15 cellular contexts compared by ENCODE assay signal in genomic region chr12:95533985-95534384, GRCh38.
"Had no signal": no experiment of that assay in that cellular context is flagged by ENCODE, and none has a peak within 500 bp of the region (broad histone marks: within the 10 kb centered on the region; RNA-seq: fewer than 3 reads in every experiment).

No MANE protein-coding gene starts in this region.

- H3K27ac ChIP-seq: brain microvascular endothelial cell, thyroid gland, uterus had no signal

- H3K4me3 ChIP-seq: thyroid gland, uterus had no signal

- H3K4me3 Mint-ChIP-seq: activated B cell treated with CpG ODN at 0.5 μM for 24 hours; activated CD8-positive, alpha-beta T cell treated with anti-CD3 and anti-CD28 coated beads for 36 hours; activated naive CD8-positive, alpha-beta T cell treated with anti-CD3 and anti-CD28 coated beads for 36 hours; central memory CD8-positive, alpha-beta T cell; nephron progenitor cell; stimulated activated effector memory CD8-positive, alpha-beta T cell treated with anti-CD3 and anti-CD28 coated beads, Interleukin-12 subunit alpha, Interleukin-12 subunit beta, amount 100 ng/mL, for 72 hours had no signal

- H3K9me3 Mint-ChIP-seq: activated B cell treated with CpG ODN at 0.5 μM for 24 hours; activated CD8-positive, alpha-beta T cell treated with anti-CD3 and anti-CD28 coated beads for 36 hours; activated naive CD8-positive, alpha-beta T cell treated with anti-CD3 and anti-CD28 coated beads for 36 hours; central memory CD8-positive, alpha-beta T cell; nephron progenitor cell; stimulated activated effector memory CD8-positive, alpha-beta T cell treated with anti-CD3 and anti-CD28 coated beads, Interleukin-12 subunit alpha, Interleukin-12 subunit beta, amount 100 ng/mL, for 72 hours had no signal

- H3K36me3 Mint-ChIP-seq: stimulated activated effector memory CD8-positive, alpha-beta T cell treated with anti-CD3 and anti-CD28 coated beads, Interleukin-12 subunit alpha, Interleukin-12 subunit beta, amount 100 ng/mL, for 72 hours had no signal

- H3K27me3 ChIP-seq: brain microvascular endothelial cell, thyroid gland, uterus had no signal

- H3K27ac Mint-ChIP-seq: activated B cell treated with CpG ODN at 0.5 μM for 24 hours; activated CD8-positive, alpha-beta T cell treated with anti-CD3 and anti-CD28 coated beads for 36 hours; activated naive CD8-positive, alpha-beta T cell treated with anti-CD3 and anti-CD28 coated beads for 36 hours; nephron progenitor cell; stimulated activated effector memory CD8-positive, alpha-beta T cell treated with anti-CD3 and anti-CD28 coated beads, Interleukin-12 subunit alpha, Interleukin-12 subunit beta, amount 100 ng/mL, for 72 hours had no signal

- H3K27me3 Mint-ChIP-seq: activated B cell treated with CpG ODN at 0.5 μM for 24 hours; activated CD8-positive, alpha-beta T cell treated with anti-CD3 and anti-CD28 coated beads for 36 hours; activated naive CD8-positive, alpha-beta T cell treated with anti-CD3 and anti-CD28 coated beads for 36 hours had no signal

- DNase-seq: activated B cell treated with CpG ODN at 0.5 μM for 24 hours; activated CD4-positive, alpha-beta T cell treated with anti-CD3 and anti-CD28 coated beads for 48 hours; activated CD8-positive, alpha-beta T cell treated with anti-CD3 and anti-CD28 coated beads for 36 hours; activated effector memory CD4-positive, alpha-beta T cell treated with anti-CD3 and anti-CD28 coated beads, Interleukin-2, amount 50 U/mL, for 16 hours; activated naive CD8-positive, alpha-beta T cell treated with anti-CD3 and anti-CD28 coated beads for 36 hours; activated T-cell treated with anti-CD3 and anti-CD28 coated beads, Interleukin-2, amount 50 U/mL, for 48 hours; effector memory CD4-positive, alpha-beta T cell; nephron progenitor cell; stimulated activated CD4-positive, alpha-beta T cell treated with anti-CD3 and anti-CD28 coated beads, Interleukin-12 subunit alpha, Interleukin-12 subunit beta, amount 100 ng/mL, for 4 hours; stimulated activated CD4-positive, alpha-beta T cell treated with anti-CD3 and anti-CD28 coated beads, Interleukin-2, amount 100 ng/mL, for 24 hours; thyroid gland; uterus had no signal

- H3K9me3 ChIP-seq: thyroid gland, uterus had no signal

- H3K4me1 ChIP-seq: uterus had no signal

- H3K4me1 Mint-ChIP-seq: activated B cell treated with CpG ODN at 0.5 μM for 24 hours; central memory CD8-positive, alpha-beta T cell; stimulated activated effector memory CD8-positive, alpha-beta T cell treated with anti-CD3 and anti-CD28 coated beads, Interleukin-12 subunit alpha, Interleukin-12 subunit beta, amount 100 ng/mL, for 72 hours had no signal

- H3K36me3 ChIP-seq: brain microvascular endothelial cell, thyroid gland, uterus had no signal
